1 cellular context compared by ENCODE assay signal in genomic region chr2:58720770-58721697, GRCh38.
TF ChIP-seq lines count a peak whose summit lies in the region.

No MANE protein-coding gene starts in this region.

TF ChIP-seq in K562, 482 proteins besides CTCF, POLR2A, EP300 and RAD21 (continued from another document):
- TF ChIP-seq, protein P1, sequence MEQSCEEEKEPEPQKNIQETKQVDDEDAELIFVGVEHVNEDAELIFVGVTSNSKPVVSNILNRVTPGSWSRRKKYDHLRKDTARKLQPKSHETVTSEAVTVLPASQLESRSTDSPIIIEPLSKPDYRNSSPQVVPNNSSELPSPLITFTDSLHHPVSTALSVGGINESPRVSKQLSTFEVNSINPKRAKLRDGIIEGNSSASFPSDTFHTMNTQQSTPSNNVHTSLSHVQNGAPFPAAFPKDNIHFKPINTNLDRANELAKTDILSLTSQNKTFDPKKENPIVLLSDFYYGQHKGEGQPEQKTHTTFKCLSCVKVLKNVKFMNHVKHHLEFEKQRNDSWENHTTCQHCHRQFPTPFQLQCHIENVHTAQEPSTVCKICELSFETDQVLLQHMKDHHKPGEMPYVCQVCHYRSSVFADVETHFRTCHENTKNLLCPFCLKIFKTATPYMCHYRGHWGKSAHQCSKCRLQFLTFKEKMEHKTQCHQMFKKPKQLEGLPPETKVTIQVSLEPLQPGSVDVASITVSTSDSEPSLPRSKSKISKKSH (CRISPR knock-in tag; IDR thresholded peaks at IDR 0.05) = no peak
- TF ChIP-seq MEIS2 (IDR thresholded peaks at IDR 0.05; ENCODE audit: partially characterized antibody) = peak; percentile 33
- TF ChIP-seq, protein P2, sequence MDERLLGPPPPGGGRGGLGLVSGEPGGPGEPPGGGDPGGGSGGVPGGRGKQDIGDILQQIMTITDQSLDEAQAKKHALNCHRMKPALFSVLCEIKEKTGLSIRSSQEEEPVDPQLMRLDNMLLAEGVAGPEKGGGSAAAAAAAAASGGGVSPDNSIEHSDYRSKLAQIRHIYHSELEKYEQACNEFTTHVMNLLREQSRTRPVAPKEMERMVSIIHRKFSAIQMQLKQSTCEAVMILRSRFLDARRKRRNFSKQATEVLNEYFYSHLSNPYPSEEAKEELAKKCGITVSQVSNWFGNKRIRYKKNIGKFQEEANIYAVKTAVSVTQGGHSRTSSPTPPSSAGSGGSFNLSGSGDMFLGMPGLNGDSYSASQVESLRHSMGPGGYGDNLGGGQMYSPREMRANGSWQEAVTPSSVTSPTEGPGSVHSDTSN (CRISPR knock-in tag; IDR thresholded peaks at IDR 0.05; ENCODE audit: low read depth) = no peak
- TF ChIP-seq, protein P2 (tag; conservative IDR thresholded peaks at IDR 0.05; ENCODE audit: low read depth) = 0 out of 2 replicates have a peak, but pooled peaks have one; percentile 19
- no peak for TF ChIP-seq FOXA1 (IDR thresholded peaks at IDR 0.05; ENCODE audit: borderline replicate concordance)
- TF ChIP-seq ATF3 (IDR thresholded peaks at IDR 0.05) = peak; percentile 95
- TF ChIP-seq ATF3 (CRISPR knock-in tag; conservative IDR thresholded peaks at IDR 0.05) = no peak
TF ChIP-seq in K562: peak in this region for 7.
